Comparison of ENCODE assay signal across 33 cellular contexts in genomic region chr5:31957151-31957550, GRCh38.
"Had no signal": no experiment of that assay in that cellular context is flagged by ENCODE, and none has a peak within 500 bp of the region (broad histone marks: within the 10 kb centered on the region; RNA-seq: fewer than 3 reads in every experiment).

No MANE protein-coding gene starts in this region.

- H3K27me3 Mint-ChIP-seq: activated CD4-positive, alpha-beta memory T cell treated with anti-CD3 and anti-CD28 coated beads, Interleukin-2, amount 10 ng/mL, durations not matched to agents 7 days and 5 days had no signal

- H3K4me3 ChIP-seq: ascending aorta, cardiac muscle cell, K562, PC-9, SJCRH30, SK-N-MC had no signal

- H3K36me3 ChIP-seq: ascending aorta, cardiac muscle cell, SJCRH30, WERI-Rb-1 had no signal

- H3K4me1 Mint-ChIP-seq: activated CD4-positive, alpha-beta memory T cell treated with anti-CD3 and anti-CD28 coated beads, Interleukin-2, amount 10 ng/mL, durations not matched to agents 7 days and 5 days; activated CD8-positive, alpha-beta memory T cell treated with anti-CD3 and anti-CD28 coated beads, Interleukin-2, amount 10 ng/mL, durations not matched to agents 7 days and 5 days; activated T-helper 17 cell treated with anti-CD3 and anti-CD28 coated beads, Interleukin-2, amount 50 U/mL, for 72 hours had no signal

- H3K4me1 ChIP-seq: ascending aorta, SJCRH30 had no signal

- DNase-seq: activated CD4-positive, alpha-beta memory T cell treated with anti-CD3 and anti-CD28 coated beads, Interleukin-2, amount 10 ng/mL, durations not matched to agents 7 days and 5 days; activated CD4-positive, alpha-beta T cell treated with anti-CD3 and anti-CD28 coated beads for 1 hour; activated CD4-positive, alpha-beta T cell treated with anti-CD3 and anti-CD28 coated beads for 48 hours; activated CD4-positive, CD25-positive, alpha-beta regulatory T cell; activated CD8-positive, alpha-beta memory T cell treated with anti-CD3 and anti-CD28 coated beads for 24 hours; activated CD8-positive, alpha-beta memory T cell treated with anti-CD3 and anti-CD28 coated beads, Interleukin-2, amount 10 ng/mL, durations not matched to agents 7 days and 5 days; activated CD8-positive, alpha-beta memory T cell treated with anti-CD3 and anti-CD28 coated beads, Interleukin-2, amount 50 U/mL, for 48 hours; activated effector memory CD4-positive, alpha-beta T cell treated with anti-CD3 and anti-CD28 coated beads, Interleukin-2, amount 50 U/mL, for 16 hours; activated naive CD4-positive, alpha-beta T cell; activated naive CD4-positive, alpha-beta T cell treated with anti-CD3 and anti-CD28 coated beads, Interleukin-2, amount 50 U/mL, for 16 hours; activated naive CD8-positive, alpha-beta T cell treated with anti-CD3 and anti-CD28 coated beads for 36 hours; activated T-cell treated with anti-CD3 and anti-CD28 coated beads, Interleukin-2, amount 50 U/mL, for 48 hours; amygdala; NCI-H1105; NCI-H1417 treated with DMSO at 0.1 percent for 48 hours; NCI-H187 treated with DMSO at 0.1 percent for 48 hours; NCI-H2081; NCI-H2171 treated with DMSO at 0.1 percent for 48 hours; NCI-H2227 treated with DMSO at 0.1 percent for 48 hours; NCI-H446 treated with DMSO at 0.1 percent for 48 hours; NCI-H524; NCI-H69; PC-9; SHP77; SJCRH30; T1000; WERI-Rb-1 had no signal

- H2AFZ ChIP-seq: PC-9 had no signal

- H3K4me2 ChIP-seq: PC-9 had no signal

- H3K9me3 ChIP-seq: ascending aorta, SJCRH30 had no signal

- H3K9me3 Mint-ChIP-seq: activated CD4-positive, alpha-beta memory T cell treated with anti-CD3 and anti-CD28 coated beads, Interleukin-2, amount 10 ng/mL, durations not matched to agents 7 days and 5 days; activated naive CD8-positive, alpha-beta T cell treated with anti-CD3 and anti-CD28 coated beads for 36 hours; activated T-helper 17 cell treated with anti-CD3 and anti-CD28 coated beads, Interleukin-2, amount 50 U/mL, for 72 hours had no signal

- H3K36me3 Mint-ChIP-seq: activated CD8-positive, alpha-beta memory T cell treated with anti-CD3 and anti-CD28 coated beads, Interleukin-2, amount 10 ng/mL, durations not matched to agents 7 days and 5 days; activated naive CD8-positive, alpha-beta T cell treated with anti-CD3 and anti-CD28 coated beads for 36 hours had no signal

- H3K27ac ChIP-seq: ascending aorta, cardiac muscle cell, PC-9, RWPE1, SJCRH30, SK-N-MC, WERI-Rb-1 had no signal

- ATAC-seq: activated CD8-positive, alpha-beta memory T cell treated with anti-CD3 and anti-CD28 coated beads, Interleukin-2, amount 10 ng/mL, durations not matched to agents 7 days and 5 days; activated T-helper 17 cell treated with anti-CD3 and anti-CD28 coated beads, Interleukin-2, amount 50 U/mL, for 72 hours; K562 had no signal

- H3K27me3 ChIP-seq: ascending aorta, cardiac muscle cell, SJCRH30 had no signal

- H3K4me3 Mint-ChIP-seq: activated CD4-positive, alpha-beta memory T cell treated with anti-CD3 and anti-CD28 coated beads, Interleukin-2, amount 10 ng/mL, durations not matched to agents 7 days and 5 days; activated CD8-positive, alpha-beta memory T cell treated with anti-CD3 and anti-CD28 coated beads, Interleukin-2, amount 10 ng/mL, durations not matched to agents 7 days and 5 days; activated naive CD8-positive, alpha-beta T cell treated with anti-CD3 and anti-CD28 coated beads for 36 hours; activated T-helper 17 cell treated with anti-CD3 and anti-CD28 coated beads, Interleukin-2, amount 50 U/mL, for 72 hours had no signal

- H3K27ac Mint-ChIP-seq: activated CD4-positive, alpha-beta memory T cell treated with anti-CD3 and anti-CD28 coated beads, Interleukin-2, amount 10 ng/mL, durations not matched to agents 7 days and 5 days; activated CD8-positive, alpha-beta memory T cell treated with anti-CD3 and anti-CD28 coated beads, Interleukin-2, amount 10 ng/mL, durations not matched to agents 7 days and 5 days; activated naive CD8-positive, alpha-beta T cell treated with anti-CD3 and anti-CD28 coated beads for 36 hours; activated T-helper 17 cell treated with anti-CD3 and anti-CD28 coated beads, Interleukin-2, amount 50 U/mL, for 72 hours had no signal
